In the genomic region with DNA sequence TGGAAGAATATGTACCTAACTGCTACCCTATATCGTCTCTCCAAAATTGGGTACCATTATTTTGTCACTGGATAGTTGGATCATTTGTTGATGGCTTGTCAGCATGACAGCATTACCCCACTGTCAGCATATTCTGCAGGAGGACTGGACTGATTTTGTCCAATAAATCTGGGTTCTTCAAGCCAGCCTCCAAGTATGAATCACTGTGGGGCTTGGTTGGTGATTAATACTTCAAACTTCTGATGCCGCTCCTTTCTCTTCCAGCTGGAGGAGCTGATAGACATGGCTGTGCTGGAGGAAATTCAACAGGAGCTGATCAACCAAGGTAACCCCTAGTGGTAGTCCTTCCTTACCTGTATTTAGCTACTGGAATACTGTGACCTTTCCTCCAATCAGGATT, we compare ENCODE assay signal across 13 cellular contexts. TPM values are rescaled to one million over a fixed set of nuclear protein-coding genes. Genes with fewer than 3 reads are reported as not detected.
DNase-seq lines count a peak whose midpoint lies in the region; ATAC-seq, FAIRE-seq and TF ChIP-seq lines count a peak whose summit lies in the region.
"Had no signal": no experiment of that assay in that cellular context is flagged by ENCODE, and none has a peak within 500 bp of the region (broad histone marks: within the 10 kb centered on the region; RNA-seq: fewer than 3 reads in every experiment).

No MANE protein-coding gene starts in this region.

- no peak for ATAC-seq in HepG2
- no peak for ATAC-seq in right lobe of liver
- no peak for ATAC-seq in HG03521 (IDR thresholded peaks at IDR 0.05; ENCODE audit: unreplicated experiment)

- no peak overlapping the region for H3K4me2 ChIP-seq in HepG2 (ENCODE audit: low read depth, low read length)

- BruUV-seq in HepG2 (replicated peaks; lab: Mats Ljungman, UMichigan) (no TSS peak), A673 (replicated peaks; lab: Mats Ljungman, UMichigan) (no TSS peak)

- no peaks in the 10 kb centered on the region for H3K9me3 ChIP-seq in HepG2 (ENCODE audit: low read length)
- H3K9me3 ChIP-seq in right lobe of liver, result no peaks in the 10 kb centered on the region
- no peaks in the 10 kb centered on the region for H3K9me3 ChIP-seq in A673 (ENCODE audit: low read depth, low read length, poor library complexity, severe bottlenecking)

- H3K4me1 ChIP-seq in HepG2 (ENCODE audit: insufficient read depth, low read length), result peaks cover 33% of the 10 kb centered on the region
- H3K4me1 ChIP-seq in right lobe of liver, result peaks cover 0 to 20% (median 5%) of the 10 kb centered on the region in 4 donors
- peaks cover 7% of the 10 kb centered on the region for H3K4me1 ChIP-seq in A673 (ENCODE audit: insufficient read depth, low read length, poor library complexity, severe bottlenecking)

- H3K36me3 ChIP-seq in HepG2 (replicated peaks in 1 of 2; ENCODE audit: control insufficient read depth in 1 of 2, insufficient read depth in 2 of 2, low read length in 2 of 2) (peaks cover 18 to 42% of the 10 kb centered on the region in 2 experiments), right lobe of liver (peaks cover 0 to 60% (median 35%) of the 10 kb centered on the region in 4 donors), A673 (ENCODE audit: insufficient read depth, low read length, poor library complexity, severe bottlenecking) (peaks cover 62% of the 10 kb centered on the region)

- H3K36me3 Mint-ChIP-seq in activated T-helper 1 cell treated with anti-CD3 and anti-CD28 coated beads, Interleukin-12 subunit alpha, Interleukin-12 subunit beta, Interleukin-2, Interleukin-4 antibody, amounts not matched to agents 30 ng/mL and 10 ng/mL and 1 ng/mL, durations not matched to agents 14 hours and 24 hours and 36 hours (ENCODE audit: low read depth), result peaks cover 37% of the 10 kb centered on the region

- POLR2A ChIA-PET in HepG2 (lab: Yijun Ruan, JAX), result interaction anchor here (1.4 kb wide), 1 partner anchor 17 kb away, joined by 5 read pairs; a partner anchor contains a TSS
- POLR2A ChIA-PET in A673 (lab: Charles Lee; ENCODE audit: low non-redundant PET), result no interaction called here

- H3K27me3 Mint-ChIP-seq in activated T-helper 1 cell treated with anti-CD3 and anti-CD28 coated beads, Interleukin-12 subunit alpha, Interleukin-12 subunit beta, Interleukin-2, Interleukin-4 antibody, amounts not matched to agents 30 ng/mL and 10 ng/mL and 1 ng/mL, durations not matched to agents 14 hours and 24 hours and 36 hours (ENCODE audit: insufficient read depth), result no peaks in the 10 kb centered on the region
- H3K27me3 Mint-ChIP-seq: activated naive CD4-positive, alpha-beta T cell treated with anti-CD3 and anti-CD28 coated beads, Interleukin-2, amount 50 U/mL, for 24 hours; B cell had no signal

- peaks cover 28% of the 10 kb centered on the region for H3K4me1 Mint-ChIP-seq in activated T-helper 1 cell treated with anti-CD3 and anti-CD28 coated beads, Interleukin-12 subunit alpha, Interleukin-12 subunit beta, Interleukin-2, Interleukin-4 antibody, amounts not matched to agents 30 ng/mL and 10 ng/mL and 1 ng/mL, durations not matched to agents 14 hours and 24 hours and 36 hours (ENCODE audit: low read depth)

- H3K9ac ChIP-seq in HepG2 (ENCODE audit: insufficient read depth, low read depth, low read length), result no peak overlapping the region

- H3K27me3 ChIP-seq in HepG2 (ENCODE audit: control insufficient read depth in 1 of 2, insufficient read depth in 2 of 2, low read length in 2 of 2) (no peaks in the 10 kb centered on the region; a peak in 1 of 5 replicates), right lobe of liver (no peaks in the 10 kb centered on the region), A673 (replicated peaks; ENCODE audit: insufficient read depth, low read depth, low read length, poor library complexity) (no peaks in the 10 kb centered on the region)

- TF ChIP-seq CTCF in HepG2 (CRISPR knock-in tag; IDR thresholded peaks at IDR 0.05) (no peak), right lobe of liver (IDR thresholded peaks at IDR 0.05) (no peak), fibroblast of pulmonary artery (IDR thresholded peaks at IDR 0.05; ENCODE audit: low read length, missing control alignments) (no peak), A673 (conservative IDR thresholded peaks at IDR 0.05; ENCODE audit: low read depth, low read length) (no peak)

- H3K27ac ChIP-seq in HepG2 (ENCODE audit: extremely low read length, insufficient read depth, low read length) (no peak overlapping the region), right lobe of liver (no peak overlapping the region), A673 (ENCODE audit: low read depth, low read length, poor library complexity, severe bottlenecking) (no peak overlapping the region)

- in situ Hi-C loops in HepG2 (cut with HindIII; ENCODE audit: extremely low pct_ligation_motif_present, low pct_unique_long_range_greater_than_20kb), result no loop called here

- no peak for TF ChIP-seq RAD21 in HepG2 (CRISPR knock-in tag; IDR thresholded peaks at IDR 0.05)

- H4K20me1 ChIP-seq in HepG2 (ENCODE audit: insufficient read depth, low read length), result no peaks in the 10 kb centered on the region; the same call in 1 of the 2 replicates

- H3K4me3 Mint-ChIP-seq in activated T-helper 1 cell treated with anti-CD3 and anti-CD28 coated beads, Interleukin-12 subunit alpha, Interleukin-12 subunit beta, Interleukin-2, Interleukin-4 antibody, amounts not matched to agents 30 ng/mL and 10 ng/mL and 1 ng/mL, durations not matched to agents 14 hours and 24 hours and 36 hours, result peak overlapping the region; percentile 19

- peak; percentile 9 for DNase-seq in HepG2 (ENCODE audit: low spot score)
- DNase-seq in right lobe of liver, result no peak
- no peak for DNase-seq in activated T-helper 1 cell treated with anti-CD3 and anti-CD28 coated beads, Interleukin-12 subunit alpha, Interleukin-12 subunit beta, Interleukin-2, Interleukin-4 antibody, amounts not matched to agents 30 ng/mL and 10 ng/mL and 1 ng/mL, durations not matched to agents 14 hours and 24 hours and 36 hours (ENCODE audit: low spot score)
- DNase-seq in fibroblast of pulmonary artery (ENCODE audit: low read depth), result peak; percentile 43
- no peak for DNase-seq in NCI-H1694 treated with DMSO at 0.1 percent for 48 hours (lab: John Stamatoyannopoulos, UW)
- no peak for DNase-seq in HuH-7 (ENCODE audit: low spot score)
- DNase-seq in A673 (ENCODE audit: low spot score), result no peak
- DNase-seq: NCI-H446; SIG-M5; stimulated activated naive CD4-positive, alpha-beta T cell had no signal

- 100% methylated on average over 2 of the region's 2 CpGs for WGBS in HepG2 (ENCODE audit: low lambda C conversion rate)
- 100% methylated on average over 2 of the region's 2 CpGs for whole genome bisulfite sequencing in right lobe of liver (ENCODE audit: insufficient coverage, low coverage, low lambda C conversion rate, missing lambda C conversion rate)

- CTCF ChIA-PET in HepG2 (lab: Yijun Ruan, JAX; ENCODE audit: low intra/inter-chr PET ratio, low total read pairs), result no interaction called here
- CTCF ChIA-PET in A673 (lab: Charles Lee), result no interaction called here

- H3K27ac Mint-ChIP-seq in activated T-helper 1 cell treated with anti-CD3 and anti-CD28 coated beads, Interleukin-12 subunit alpha, Interleukin-12 subunit beta, Interleukin-2, Interleukin-4 antibody, amounts not matched to agents 30 ng/mL and 10 ng/mL and 1 ng/mL, durations not matched to agents 14 hours and 24 hours and 36 hours, result no peak overlapping the region

- TF ChIP-seq EP300 in HepG2 (IDR thresholded peaks at IDR 0.05; ENCODE audit: low read depth in 2 of 2, low read length in 2 of 2) (no peak), HepG2 (CRISPR knock-in tag; IDR thresholded peaks at IDR 0.05; ENCODE audit: borderline replicate concordance) (no peak)

- H3K4me3 ChIP-seq in HepG2 (replicated peaks in 1 of 3; ENCODE audit: insufficient read depth in 1 of 3, low read depth in 2 of 3, low read length in 3 of 3) (no peak overlapping the region), right lobe of liver (no peak overlapping the region), fibroblast of pulmonary artery (replicated peaks; ENCODE audit: low read depth, low read length) (no peak overlapping the region), A673 (ENCODE audit: low read depth, low read length, poor library complexity, severe bottlenecking) (no peak overlapping the region)

- peaks cover 50% of the 10 kb centered on the region for H3K79me2 ChIP-seq in HepG2 (ENCODE audit: insufficient read depth, low read length)

- no peak for FAIRE-seq in HepG2 (lab: Jason Lieb, UNC)

- no peak overlapping the region for H2AFZ ChIP-seq in HepG2 (ENCODE audit: low read length)

- TF ChIP-seq POLR2A in HepG2 (IDR thresholded peaks at IDR 0.05; ENCODE audit: insufficient read depth in 1 of 2, low read depth in 2 of 2, low read length in 2 of 2) (no peak), right lobe of liver (IDR thresholded peaks at IDR 0.05) (no peak)

- intact Hi-C loops in HepG2 (cut with micrococcal nuclease; ENCODE audit: unreplicated experiment) (no loop called here), right lobe of liver (cut with DNase I) (no loop called here), A673 (cut with micrococcal nuclease; ENCODE audit: unreplicated experiment) (no loop called here)
- intact Hi-C loops in activated T-helper 1 cell treated with anti-CD3 and anti-CD28 coated beads, Interleukin-12 subunit alpha, Interleukin-12 subunit beta, Interleukin-2, Interleukin-4 antibody, amounts not matched to agents 30 ng/mL and 10 ng/mL and 1 ng/mL, durations not matched to agents 14 hours and 24 hours and 36 hours (cut with micrococcal nuclease), result no loop called here

- H3K9me3 Mint-ChIP-seq in activated T-helper 1 cell treated with anti-CD3 and anti-CD28 coated beads, Interleukin-12 subunit alpha, Interleukin-12 subunit beta, Interleukin-2, Interleukin-4 antibody, amounts not matched to agents 30 ng/mL and 10 ng/mL and 1 ng/mL, durations not matched to agents 14 hours and 24 hours and 36 hours, result no peaks in the 10 kb centered on the region
- H3K9me3 Mint-ChIP-seq: activated naive CD4-positive, alpha-beta T cell treated with anti-CD3 and anti-CD28 coated beads, Interleukin-2, amount 50 U/mL, for 24 hours had no signal

RNA-seq across cellular contexts. Expression of a gene that starts 2.5 kb away (rescaled TPM):
- total RNA-seq in HepG2 (2016; rRNA removed; fragmentation: Illumina TruSeq; extraction: Trizol) (54.7 and 58.5 TPM in 2 replicates), right lobe of liver (10 to 100 TPM; 11.5 to 21.4 (median 14.8) TPM), A673 (2021) (120 and 123 TPM in 2 replicates)
- total RNA-seq in HepG2 (2016; cell fraction: cytosol; rRNA removed; fragmentation: Illumina TruSeq; extraction: Trizol; ENCODE audit: low read depth), result 16.2 and 18.9 TPM in 2 replicates
- total RNA-seq in HepG2 (2016; cell fraction: insoluble cytoplasmic fraction; rRNA removed; fragmentation: Illumina TruSeq; extraction: Trizol), result 54.9 and 62.0 TPM in 2 replicates
- total RNA-seq in HepG2 (2016; cell fraction: membrane; rRNA removed; fragmentation: Illumina TruSeq; extraction: Trizol), result 22.7 and 27.6 TPM in 2 replicates
- total RNA-seq in HepG2 (2016; cell fraction: nucleus; rRNA removed; fragmentation: Illumina TruSeq; extraction: Trizol), result 50.9 and 60.8 TPM in 2 replicates
- polyA plus RNA-seq in HepG2 (2011; rRNA removed), result 36.3 and 42.1 TPM in 2 replicates
- polyA plus RNA-seq in HepG2 (2011; cell fraction: cytosol; rRNA removed), result 26.3 and 28.2 TPM in 2 replicates
- polyA plus RNA-seq in HepG2 (2011; cell fraction: nucleus; rRNA removed), result 40.9 and 53.2 TPM in 2 replicates
- 28.1 and 30.8 TPM in 2 replicates for polyA plus RNA-seq in HepG2 (2012)
- 10.1 TPM in 2 replicates for polyA plus RNA-seq in HepG2 (2016; cell fraction: cytosol; fragmentation: Illumina TruSeq; extraction: Trizol; ENCODE audit: low read depth)
- polyA plus RNA-seq in HepG2 (2016; cell fraction: insoluble cytoplasmic fraction; fragmentation: Illumina TruSeq; extraction: Trizol; ENCODE audit: low read depth), result 44.0 and 48.5 TPM in 2 replicates
- 14.2 and 15.2 TPM in 2 replicates for polyA plus RNA-seq in HepG2 (2016; cell fraction: membrane; fragmentation: Illumina TruSeq; extraction: Trizol; ENCODE audit: low read depth)
- 80.1 and 81.6 TPM in 2 replicates for polyA plus RNA-seq in HepG2 (2016; cell fraction: nucleus; fragmentation: Illumina TruSeq; extraction: Trizol; ENCODE audit: insufficient read depth, low read depth)
- polyA minus RNA-seq in HepG2 (2011; rRNA and poly(A)+ RNA removed; ENCODE audit: low replicate concordance), result 19.9 and 28.3 TPM in 2 replicates
- 7.7 and 10.6 TPM in 2 replicates for polyA minus RNA-seq in HepG2 (2011; cell fraction: cytosol; rRNA and poly(A)+ RNA removed)
- 50.2 and 57.8 TPM in 2 replicates for polyA minus RNA-seq in HepG2 (2011; cell fraction: nucleus; rRNA and poly(A)+ RNA removed)
- 61.0 and 67.0 TPM in 2 replicates for total RNA-seq in activated T-helper 1 cell treated with anti-CD3 and anti-CD28 coated beads, Interleukin-12 subunit alpha, Interleukin-12 subunit beta, Interleukin-2, Interleukin-4 antibody, amounts not matched to agents 30 ng/mL and 10 ng/mL and 1 ng/mL, durations not matched to agents 14 hours and 24 hours and 36 hours

RNA-seq across cellular contexts. Expression of a gene that starts 3.0 kb away (rescaled TPM):
- total RNA-seq in HepG2 (2016; rRNA removed; fragmentation: Illumina TruSeq; extraction: Trizol) (130 and 170 TPM in 2 replicates), right lobe of liver (10 to 100 TPM; 27.7 to 76.1 (median 52.3) TPM), A673 (2021) (122 and 132 TPM in 2 replicates)
- total RNA-seq in HepG2 (2016; cell fraction: cytosol; rRNA removed; fragmentation: Illumina TruSeq; extraction: Trizol; ENCODE audit: low read depth), result 30.4 and 32.6 TPM in 2 replicates
- 132 and 163 TPM in 2 replicates for total RNA-seq in HepG2 (2016; cell fraction: insoluble cytoplasmic fraction; rRNA removed; fragmentation: Illumina TruSeq; extraction: Trizol)
- 54.6 and 60.9 TPM in 2 replicates for total RNA-seq in HepG2 (2016; cell fraction: membrane; rRNA removed; fragmentation: Illumina TruSeq; extraction: Trizol)
- total RNA-seq in HepG2 (2016; cell fraction: nucleus; rRNA removed; fragmentation: Illumina TruSeq; extraction: Trizol), result 87.9 and 98.8 TPM in 2 replicates
- 39.5 and 48.2 TPM in 2 replicates for polyA plus RNA-seq in HepG2 (2011; rRNA removed)
- polyA plus RNA-seq in HepG2 (2011; cell fraction: cytosol; rRNA removed), result 35.2 and 42.9 TPM in 2 replicates
- 42.5 and 45.9 TPM in 2 replicates for polyA plus RNA-seq in HepG2 (2011; cell fraction: nucleus; rRNA removed)
- polyA plus RNA-seq in HepG2 (2012), result 39.2 and 40.9 TPM in 2 replicates
- polyA plus RNA-seq in HepG2 (2016; cell fraction: cytosol; fragmentation: Illumina TruSeq; extraction: Trizol; ENCODE audit: low read depth), result 17.3 and 19.0 TPM in 2 replicates
- polyA plus RNA-seq in HepG2 (2016; cell fraction: insoluble cytoplasmic fraction; fragmentation: Illumina TruSeq; extraction: Trizol; ENCODE audit: low read depth), result 131 and 155 TPM in 2 replicates
- 25.3 and 31.8 TPM in 2 replicates for polyA plus RNA-seq in HepG2 (2016; cell fraction: membrane; fragmentation: Illumina TruSeq; extraction: Trizol; ENCODE audit: low read depth)
- polyA plus RNA-seq in HepG2 (2016; cell fraction: nucleus; fragmentation: Illumina TruSeq; extraction: Trizol; ENCODE audit: insufficient read depth, low read depth), result 71.1 and 89.9 TPM in 2 replicates
- 74.6 and 180 TPM in 2 replicates for polyA minus RNA-seq in HepG2 (2011; rRNA and poly(A)+ RNA removed; ENCODE audit: low replicate concordance)
- polyA minus RNA-seq in HepG2 (2011; cell fraction: cytosol; rRNA and poly(A)+ RNA removed), result 43.0 and 46.7 TPM in 2 replicates
- polyA minus RNA-seq in HepG2 (2011; cell fraction: nucleus; rRNA and poly(A)+ RNA removed), result 105 and 113 TPM in 2 replicates
- total RNA-seq in activated T-helper 1 cell treated with anti-CD3 and anti-CD28 coated beads, Interleukin-12 subunit alpha, Interleukin-12 subunit beta, Interleukin-2, Interleukin-4 antibody, amounts not matched to agents 30 ng/mL and 10 ng/mL and 1 ng/mL, durations not matched to agents 14 hours and 24 hours and 36 hours, result 165 and 170 TPM in 2 replicates

RNA-seq across cellular contexts. Expression of a gene that starts 16.4 kb away (rescaled TPM):
- total RNA-seq in HepG2 (2016; rRNA removed; fragmentation: Illumina TruSeq; extraction: Trizol) (631 and 680 TPM in 2 replicates), right lobe of liver (100 to 1,000 TPM in 2 of 6 experiments, 10 to 100 TPM in 4; 60.2 to 163 (median 67.6) TPM), A673 (2021) (457 and 458 TPM in 2 replicates)
- 223 and 253 TPM in 2 replicates for total RNA-seq in HepG2 (2016; cell fraction: cytosol; rRNA removed; fragmentation: Illumina TruSeq; extraction: Trizol; ENCODE audit: low read depth)
- total RNA-seq in HepG2 (2016; cell fraction: insoluble cytoplasmic fraction; rRNA removed; fragmentation: Illumina TruSeq; extraction: Trizol), result 605 and 675 TPM in 2 replicates
- 338 and 363 TPM in 2 replicates for total RNA-seq in HepG2 (2016; cell fraction: membrane; rRNA removed; fragmentation: Illumina TruSeq; extraction: Trizol)
- total RNA-seq in HepG2 (2016; cell fraction: nucleus; rRNA removed; fragmentation: Illumina TruSeq; extraction: Trizol), result 227 and 273 TPM in 2 replicates
- polyA plus RNA-seq in HepG2 (2011; rRNA removed), result 143 and 219 TPM in 2 replicates
- polyA plus RNA-seq in HepG2 (2011; cell fraction: cytosol; rRNA removed), result 153 and 205 TPM in 2 replicates
- 59.5 and 75.2 TPM in 2 replicates for polyA plus RNA-seq in HepG2 (2011; cell fraction: nucleus; rRNA removed)
- 262 and 271 TPM in 2 replicates for polyA plus RNA-seq in HepG2 (2012)
- 208 and 216 TPM in 2 replicates for polyA plus RNA-seq in HepG2 (2016; cell fraction: cytosol; fragmentation: Illumina TruSeq; extraction: Trizol; ENCODE audit: low read depth)
- 559 and 587 TPM in 2 replicates for polyA plus RNA-seq in HepG2 (2016; cell fraction: insoluble cytoplasmic fraction; fragmentation: Illumina TruSeq; extraction: Trizol; ENCODE audit: low read depth)
- 287 and 298 TPM in 2 replicates for polyA plus RNA-seq in HepG2 (2016; cell fraction: membrane; fragmentation: Illumina TruSeq; extraction: Trizol; ENCODE audit: low read depth)
- 354 and 385 TPM in 2 replicates for polyA plus RNA-seq in HepG2 (2016; cell fraction: nucleus; fragmentation: Illumina TruSeq; extraction: Trizol; ENCODE audit: insufficient read depth, low read depth)
- 48.7 and 110 TPM in 2 replicates for polyA minus RNA-seq in HepG2 (2011; rRNA and poly(A)+ RNA removed; ENCODE audit: low replicate concordance)
- 109 and 144 TPM in 2 replicates for polyA minus RNA-seq in HepG2 (2011; cell fraction: cytosol; rRNA and poly(A)+ RNA removed)
- polyA minus RNA-seq in HepG2 (2011; cell fraction: nucleus; rRNA and poly(A)+ RNA removed), result 43.8 and 49.1 TPM in 2 replicates
- total RNA-seq in activated T-helper 1 cell treated with anti-CD3 and anti-CD28 coated beads, Interleukin-12 subunit alpha, Interleukin-12 subunit beta, Interleukin-2, Interleukin-4 antibody, amounts not matched to agents 30 ng/mL and 10 ng/mL and 1 ng/mL, durations not matched to agents 14 hours and 24 hours and 36 hours, result 410 and 413 TPM in 2 replicates

RNA-seq across cellular contexts. Expression of a gene that starts 46.3 kb away (rescaled TPM):
- total RNA-seq in HepG2 (2016; rRNA removed; fragmentation: Illumina TruSeq; extraction: Trizol) (20.1 and 34.8 TPM in 2 replicates), right lobe of liver (1 to 10 TPM; 6.4 to 10.0 (median 7.2) TPM), A673 (2021) (47.0 and 47.4 TPM in 2 replicates)
- total RNA-seq in HepG2 (2016; cell fraction: cytosol; rRNA removed; fragmentation: Illumina TruSeq; extraction: Trizol; ENCODE audit: low read depth), result 12.8 and 14.6 TPM in 2 replicates
- total RNA-seq in HepG2 (2016; cell fraction: insoluble cytoplasmic fraction; rRNA removed; fragmentation: Illumina TruSeq; extraction: Trizol), result 20.9 and 31.1 TPM in 2 replicates
- total RNA-seq in HepG2 (2016; cell fraction: membrane; rRNA removed; fragmentation: Illumina TruSeq; extraction: Trizol), result 16.8 and 16.9 TPM in 2 replicates
- total RNA-seq in HepG2 (2016; cell fraction: nucleus; rRNA removed; fragmentation: Illumina TruSeq; extraction: Trizol), result 20.4 and 22.7 TPM in 2 replicates
- polyA plus RNA-seq in HepG2 (2011; rRNA removed), result 15.5 and 18.4 TPM in 2 replicates
- 11.2 and 12.3 TPM in 2 replicates for polyA plus RNA-seq in HepG2 (2011; cell fraction: cytosol; rRNA removed)
- polyA plus RNA-seq in HepG2 (2011; cell fraction: nucleus; rRNA removed), result 20.2 and 22.4 TPM in 2 replicates
- polyA plus RNA-seq in HepG2 (2012), result 15.6 and 16.6 TPM in 2 replicates
- 1.8 TPM in 2 replicates for polyA plus RNA-seq in HepG2 (2016; cell fraction: cytosol; fragmentation: Illumina TruSeq; extraction: Trizol; ENCODE audit: low read depth)
- 29.3 and 33.3 TPM in 2 replicates for polyA plus RNA-seq in HepG2 (2016; cell fraction: insoluble cytoplasmic fraction; fragmentation: Illumina TruSeq; extraction: Trizol; ENCODE audit: low read depth)
- polyA plus RNA-seq in HepG2 (2016; cell fraction: membrane; fragmentation: Illumina TruSeq; extraction: Trizol; ENCODE audit: low read depth), result 7.2 TPM in 2 replicates
- 46.3 and 53.5 TPM in 2 replicates for polyA plus RNA-seq in HepG2 (2016; cell fraction: nucleus; fragmentation: Illumina TruSeq; extraction: Trizol; ENCODE audit: insufficient read depth, low read depth)
- 44.5 and 49.7 TPM in 2 replicates for polyA minus RNA-seq in HepG2 (2011; rRNA and poly(A)+ RNA removed; ENCODE audit: low replicate concordance)
- polyA minus RNA-seq in HepG2 (2011; cell fraction: cytosol; rRNA and poly(A)+ RNA removed), result 17.9 and 18.8 TPM in 2 replicates
- polyA minus RNA-seq in HepG2 (2011; cell fraction: nucleus; rRNA and poly(A)+ RNA removed), result 14.9 and 15.3 TPM in 2 replicates
- 38.0 and 41.8 TPM in 2 replicates for total RNA-seq in activated T-helper 1 cell treated with anti-CD3 and anti-CD28 coated beads, Interleukin-12 subunit alpha, Interleukin-12 subunit beta, Interleukin-2, Interleukin-4 antibody, amounts not matched to agents 30 ng/mL and 10 ng/mL and 1 ng/mL, durations not matched to agents 14 hours and 24 hours and 36 hours

Comparison
In these comparisons a context has a peak if more than half of its experiments do, and no peak if none do; other contexts are left out.
1. DNase-seq: peak in HepG2 (single experiment) and fibroblast of pulmonary artery (single experiment); none in right lobe of liver (0 of 3), activated T-helper 1 cell treated with anti-CD3 and anti-CD28 coated beads, Interleukin-12 subunit alpha, Interleukin-12 subunit beta, Interleukin-2, Interleukin-4 antibody, amounts not matched to agents 30 ng/mL and 10 ng/mL and 1 ng/mL, durations not matched to agents 14 hours and 24 hours and 36 hours (single experiment), NCI-H1694 treated with DMSO at 0.1 percent for 48 hours (single experiment), HuH-7 (single experiment) and A673 (single experiment).